Comparison of ENCODE assay signal across 35 cellular contexts in genomic region chr11:61952882-61953281, GRCh38. TPM values are rescaled to one million over a fixed set of nuclear protein-coding genes. Genes with fewer than 3 reads are reported as not detected.
"Had no signal": no experiment of that assay in that cellular context is flagged by ENCODE, and none has a peak within 500 bp of the region (broad histone marks: within the 10 kb centered on the region; RNA-seq: fewer than 3 reads in every experiment).

No MANE protein-coding gene starts in this region.

- H3K4me1 Mint-ChIP-seq: activated T-helper 17 cell treated with anti-CD3 and anti-CD28 coated beads, Interleukin-2, amount 50 U/mL, for 72 hours had no signal

- H3K9me3 Mint-ChIP-seq: activated B cell treated with CpG ODN at 0.5 μM for 24 hours; activated CD4-positive, alpha-beta memory T cell treated with anti-CD3 and anti-CD28 coated beads for 36 hours; activated CD8-positive, alpha-beta T cell treated with anti-CD3 and anti-CD28 coated beads for 36 hours; activated naive CD4-positive, alpha-beta T cell treated with anti-CD3 and anti-CD28 coated beads for 36 hours; activated naive CD4-positive, alpha-beta T cell treated with anti-CD3 and anti-CD28 coated beads, Interleukin-2, amount 50 U/mL, for 72 hours; activated naive CD8-positive, alpha-beta T cell treated with anti-CD3 and anti-CD28 coated beads for 36 hours; activated T-cell treated with anti-CD3 and anti-CD28 coated beads, Interleukin-2, amount 50 U/mL, for 4 hours; activated T-cell treated with anti-CD3 and anti-CD28 coated beads, Interleukin-2, amount 50 U/mL, for 72 hours; activated T-helper 1 cell treated with anti-CD3 and anti-CD28 coated beads, Interleukin-12 subunit alpha, Interleukin-12 subunit beta, Interleukin-2, Interleukin-4 antibody, amounts not matched to agents 30 ng/mL and 10 ng/mL and 1 ng/mL, durations not matched to agents 14 hours and 24 hours and 36 hours; activated T-helper 17 cell treated with anti-CD3 and anti-CD28 coated beads, Interleukin-2, amount 50 U/mL, for 72 hours; T-helper 1 cell treated with Interleukin-12 subunit alpha and Interleukin-12 subunit beta and Interleukin-4 antibody, amounts not matched to agents 30 μg/mL and 1 μg/mL, for 36 hours; T-helper 2 cell treated with Interferon-gamma antibody and Interleukin-4, amounts not matched to agents 5 μg/mL and 100 μg/mL, for 36 hours had no signal

- DNase-seq: activated B cell treated with CpG ODN at 0.5 μM for 24 hours; activated CD4-positive, alpha-beta memory T cell treated with anti-CD3 and anti-CD28 coated beads for 36 hours; activated CD4-positive, alpha-beta T cell treated with anti-CD3 and anti-CD28 coated beads for 48 hours; activated CD4-positive, alpha-beta T cell treated with anti-CD3 and anti-CD28 coated beads, Interleukin-2, amount 50 U/mL, for 1 hour; activated CD4-positive, alpha-beta T cell treated with anti-CD3 and anti-CD28 coated beads, Interleukin-2, amount 50 U/mL, for 4 hours; activated CD4-positive, CD25-positive, alpha-beta regulatory T cell treated with anti-CD3 and anti-CD28 coated beads, Interleukin-2, amount 50 U/mL, for 72 hours; activated CD8-positive, alpha-beta memory T cell treated with anti-CD3 and anti-CD28 coated beads, Interleukin-2, amount 50 U/mL, for 4 hours; activated CD8-positive, alpha-beta T cell treated with anti-CD3 and anti-CD28 coated beads for 36 hours; activated effector memory CD4-positive, alpha-beta T cell treated with anti-CD3 and anti-CD28 coated beads, Interleukin-2, amount 50 U/mL, for 16 hours; activated gamma-delta T cell treated with Interleukin-2 at 50 U/mL for 16 hours; activated naive CD4-positive, alpha-beta T cell; activated naive CD4-positive, alpha-beta T cell treated with anti-CD3 and anti-CD28 coated beads for 36 hours; activated naive CD4-positive, alpha-beta T cell treated with anti-CD3 and anti-CD28 coated beads, Interleukin-2, amount 50 U/mL, for 16 hours; activated naive CD8-positive, alpha-beta T cell treated with anti-CD3 and anti-CD28 coated beads for 36 hours; activated T-cell treated with anti-CD3 and anti-CD28 coated beads for 4 hours; activated T-cell treated with anti-CD3 and anti-CD28 coated beads, Interleukin-2, amount 50 U/mL, for 1 hour; activated T-cell treated with anti-CD3 and anti-CD28 coated beads, Interleukin-2, amount 50 U/mL, for 4 hours; activated T-cell treated with anti-CD3 and anti-CD28 coated beads, Interleukin-2, amount 50 U/mL, for 72 hours; adrenal gland; amniotic stem cell; aorta; body of pancreas; brain microvascular endothelial cell; central memory CD4-positive, alpha-beta T cell; T-helper 1 cell; T-helper 2 cell; T-helper 9 cell had no signal

- H3K4me3 Mint-ChIP-seq: activated B cell treated with CpG ODN at 0.5 μM for 24 hours; activated CD4-positive, alpha-beta memory T cell treated with anti-CD3 and anti-CD28 coated beads for 36 hours; activated CD8-positive, alpha-beta T cell treated with anti-CD3 and anti-CD28 coated beads for 36 hours; activated naive CD4-positive, alpha-beta T cell treated with anti-CD3 and anti-CD28 coated beads for 36 hours; activated naive CD8-positive, alpha-beta T cell treated with anti-CD3 and anti-CD28 coated beads for 36 hours; activated T-cell treated with anti-CD3 and anti-CD28 coated beads, Interleukin-2, amount 50 U/mL, for 4 hours; activated T-cell treated with anti-CD3 and anti-CD28 coated beads, Interleukin-2, amount 50 U/mL, for 72 hours; activated T-helper 1 cell treated with anti-CD3 and anti-CD28 coated beads, Interleukin-12 subunit alpha, Interleukin-12 subunit beta, Interleukin-2, Interleukin-4 antibody, amounts not matched to agents 30 ng/mL and 10 ng/mL and 1 ng/mL, durations not matched to agents 14 hours and 24 hours and 36 hours; activated T-helper 17 cell treated with anti-CD3 and anti-CD28 coated beads, Interleukin-2, amount 50 U/mL, for 72 hours; T-helper 1 cell treated with Interleukin-12 subunit alpha and Interleukin-12 subunit beta and Interleukin-4 antibody, amounts not matched to agents 30 μg/mL and 1 μg/mL, for 36 hours; T-helper 2 cell treated with Interferon-gamma antibody and Interleukin-4, amounts not matched to agents 5 μg/mL and 100 μg/mL, for 36 hours had no signal

- H3K4me3 ChIP-seq: adrenal gland, body of pancreas, breast epithelium had no signal

- H3K36me3 Mint-ChIP-seq: activated CD4-positive, alpha-beta memory T cell treated with anti-CD3 and anti-CD28 coated beads for 36 hours; activated naive CD4-positive, alpha-beta T cell treated with anti-CD3 and anti-CD28 coated beads, Interleukin-2, amount 50 U/mL, for 72 hours; activated naive CD8-positive, alpha-beta T cell treated with anti-CD3 and anti-CD28 coated beads for 36 hours had no signal

- ATAC-seq: activated CD8-positive, alpha-beta T cell treated with anti-CD3 and anti-CD28 coated beads for 36 hours; activated naive CD4-positive, alpha-beta T cell treated with anti-CD3 and anti-CD28 coated beads, Interleukin-2, amount 50 U/mL, for 72 hours; activated T-cell treated with anti-CD3 and anti-CD28 coated beads, Interleukin-2, amount 50 U/mL, for 4 hours; activated T-cell treated with anti-CD3 and anti-CD28 coated beads, Interleukin-2, amount 50 U/mL, for 72 hours; activated T-helper 17 cell treated with anti-CD3 and anti-CD28 coated beads, Interleukin-2, amount 50 U/mL, for 72 hours; body of pancreas had no signal

- H3K27ac Mint-ChIP-seq: activated B cell treated with CpG ODN at 0.5 μM for 24 hours; activated CD4-positive, alpha-beta memory T cell treated with anti-CD3 and anti-CD28 coated beads for 36 hours; activated CD8-positive, alpha-beta T cell treated with anti-CD3 and anti-CD28 coated beads for 36 hours; activated naive CD4-positive, alpha-beta T cell treated with anti-CD3 and anti-CD28 coated beads for 36 hours; activated naive CD4-positive, alpha-beta T cell treated with anti-CD3 and anti-CD28 coated beads, Interleukin-2, amount 50 U/mL, for 72 hours; activated naive CD8-positive, alpha-beta T cell treated with anti-CD3 and anti-CD28 coated beads for 36 hours; activated T-cell treated with anti-CD3 and anti-CD28 coated beads, Interleukin-2, amount 50 U/mL, for 72 hours; activated T-helper 1 cell treated with anti-CD3 and anti-CD28 coated beads, Interleukin-12 subunit alpha, Interleukin-12 subunit beta, Interleukin-2, Interleukin-4 antibody, amounts not matched to agents 30 ng/mL and 10 ng/mL and 1 ng/mL, durations not matched to agents 14 hours and 24 hours and 36 hours; activated T-helper 17 cell treated with anti-CD3 and anti-CD28 coated beads, Interleukin-2, amount 50 U/mL, for 72 hours; T-helper 1 cell treated with Interleukin-12 subunit alpha and Interleukin-12 subunit beta and Interleukin-4 antibody, amounts not matched to agents 30 μg/mL and 1 μg/mL, for 36 hours; T-helper 2 cell treated with Interferon-gamma antibody and Interleukin-4, amounts not matched to agents 5 μg/mL and 100 μg/mL, for 36 hours had no signal

- H3K27ac ChIP-seq: adrenal gland, body of pancreas, brain microvascular endothelial cell, breast epithelium, VCaP had no signal

- H3K27me3 ChIP-seq: adrenal gland, body of pancreas, brain microvascular endothelial cell, breast epithelium had no signal

RNA-seq across cellular contexts. Expression of gene BEST1, which starts 2.7 kb away (rescaled TPM):
- total RNA-seq: activated CD8-positive, alpha-beta memory T cell treated with anti-CD3 and anti-CD28 coated beads for 36 hours; activated T-cell treated with anti-CD3 and anti-CD28 coated beads, Interleukin-2, amount 50 U/mL, for 4 hours; activated T-helper 1 cell treated with anti-CD3 and anti-CD28 coated beads, Interleukin-12 subunit alpha, Interleukin-12 subunit beta, Interleukin-2, Interleukin-4 antibody, amounts not matched to agents 30 ng/mL and 10 ng/mL and 1 ng/mL, durations not matched to agents 14 hours and 24 hours and 36 hours had no signal

RNA-seq across cellular contexts. Expression of gene RAB3IL1, which starts 35.5 kb away (rescaled TPM):
- total RNA-seq: activated B cell treated with CpG ODN at 0.5 μM for 24 hours; activated CD8-positive, alpha-beta memory T cell treated with anti-CD3 and anti-CD28 coated beads for 36 hours; activated CD8-positive, alpha-beta T cell treated with anti-CD3 and anti-CD28 coated beads for 36 hours; activated naive CD8-positive, alpha-beta T cell treated with anti-CD3 and anti-CD28 coated beads for 36 hours; activated T-helper 17 cell treated with anti-CD3 and anti-CD28 coated beads, Interleukin-2, amount 50 U/mL, for 72 hours had no signal
